1 cellular context compared by ENCODE assay signal in genomic region chr10:72354356-72355213, GRCh38.
TF ChIP-seq lines count a peak whose summit lies in the region.

DNAJB12 (minus strand) TSS chr10:72354919; CDS start chr10:72354897, 22 bp downstream.

TF ChIP-seq in K562, 482 proteins besides CTCF, POLR2A, EP300 and RAD21 (continued from another document and continues in another):
- TF ChIP-seq ZNF609 (CRISPR knock-in tag; IDR thresholded peaks at IDR 0.05; ENCODE audit: borderline replicate concordance) (peak; percentile 74; the same call in 1 of the 2 replicates), ZNF780A (CRISPR knock-in tag; IDR thresholded peaks at IDR 0.05) (no peak), ZKSCAN3 (CRISPR knock-in tag; IDR thresholded peaks at IDR 0.05) (no peak), NFXL1 (CRISPR knock-in tag; IDR thresholded peaks at IDR 0.05) (no peak), PBX2 (CRISPR knock-in tag; IDR thresholded peaks at IDR 0.05; ENCODE audit: low read depth) (no peak), PBX2 (tag; conservative IDR thresholded peaks at IDR 0.05; ENCODE audit: low read depth) (peak; percentile 4; the same call in 1 of the 2 replicates), SOX6 (IDR thresholded peaks at IDR 0.05) (peak; percentile 81), CHCHD3 (CRISPR knock-in tag; IDR thresholded peaks at IDR 0.05) (no peak; the same call in 1 of the 2 replicates), ZNF436 (CRISPR knock-in tag; IDR thresholded peaks at IDR 0.05) (no peak), ZNF75A (CRISPR knock-in tag; IDR thresholded peaks at IDR 0.05) (no peak), CGGBP1 (CRISPR knock-in tag; IDR thresholded peaks at IDR 0.05) (0 out of 2 replicates have a peak, but pooled peaks have one; percentile 9), ATF1 (CRISPR knock-in tag; IDR thresholded peaks at IDR 0.05) (peak; percentile 89), ATF1 (tag; IDR thresholded peaks at IDR 0.05) (peak; percentile 100), ZNF263 (CRISPR knock-in tag; IDR thresholded peaks at IDR 0.05; ENCODE audit: borderline replicate concordance) (peak; percentile 84; the same call in 1 of the 2 replicates), ZNF12 (CRISPR knock-in tag; IDR thresholded peaks at IDR 0.05) (peak; percentile 70; the same call in 1 of the 2 replicates), NCOA4 (IDR thresholded peaks at IDR 0.05; ENCODE audit: partially characterized antibody) (no peak), ADNP (tag; IDR thresholded peaks at IDR 0.05) (no peak), ILK (tag; IDR thresholded peaks at IDR 0.05; ENCODE audit: borderline replicate concordance, low read depth) (no peak), TFAP4 (CRISPR knock-in tag; IDR thresholded peaks at IDR 0.05; ENCODE audit: borderline replicate concordance) (peak; percentile 96), ZSCAN32 (CRISPR knock-in tag; IDR thresholded peaks at IDR 0.05) (no peak), RBM39 (optimal IDR thresholded peaks at IDR 0.05; ENCODE audit: low read depth, low read length) (no peak), HNRNPL (IDR thresholded peaks at IDR 0.05; ENCODE audit: low read depth, low read length) (no peak), MAZ (CRISPR knock-in tag; conservative IDR thresholded peaks at IDR 0.05 in 1 of 2, IDR thresholded peaks at IDR 0.05 in 1 of 2) (peak; percentile 99), ZNF282 (CRISPR knock-in tag; IDR thresholded peaks at IDR 0.05) (no peak; the same call in 1 of the 2 replicates), TAF1 (IDR thresholded peaks at IDR 0.05; ENCODE audit: control insufficient read depth, extremely low read depth, insufficient read depth, low read length, severe bottlenecking) (peak; percentile 95), ZNF232 (CRISPR knock-in tag; IDR thresholded peaks at IDR 0.05) (0 out of 2 replicates have a peak, but pooled peaks have one; percentile 44), AFF4 (CRISPR knock-in tag; IDR thresholded peaks at IDR 0.05) (peak; percentile 91), PHF20 (IDR thresholded peaks at IDR 0.05; ENCODE audit: partially characterized antibody) (peak; percentile 100), SIN3B (IDR thresholded peaks at IDR 0.05; ENCODE audit: low read depth) (peak; percentile 100), ZNF431 (CRISPR knock-in tag; IDR thresholded peaks at IDR 0.05) (peak; percentile 70; the same call in 1 of the 2 replicates), ZNF76 (CRISPR knock-in tag; IDR thresholded peaks at IDR 0.05; ENCODE audit: borderline replicate concordance) (no peak; the same call in 1 of the 2 replicates), FOXM1 (IDR thresholded peaks at IDR 0.05; ENCODE audit: low read depth) (peak; percentile 72), FOXM1 (CRISPR knock-in tag; IDR thresholded peaks at IDR 0.05; ENCODE audit: low read depth) (no peak), ELK3 (CRISPR knock-in tag; IDR thresholded peaks at IDR 0.05) (no peak), POU5F1 (IDR thresholded peaks at IDR 0.05; ENCODE audit: borderline replicate concordance, low read depth, low read length, partially characterized antibody) (peak; percentile 68), ARID4B (CRISPR knock-in tag; IDR thresholded peaks at IDR 0.05) (peak; percentile 92), HNRNPH1 (optimal IDR thresholded peaks at IDR 0.05; ENCODE audit: low read depth, low read length) (no peak), SLC30A9 (CRISPR knock-in tag; IDR thresholded peaks at IDR 0.05) (no peak), CBX1 (IDR thresholded peaks at IDR 0.05; ENCODE audit: low read depth) (0 out of 2 replicates have a peak, but pooled peaks have one; percentile 62), TEAD2 (tag; IDR thresholded peaks at IDR 0.05) (no peak), MECOM (CRISPR knock-in tag; IDR thresholded peaks at IDR 0.05) (no peak), ARID2 (IDR thresholded peaks at IDR 0.05) (peak; percentile 64; the same call in 1 of the 2 replicates), RFX7 (CRISPR knock-in tag; IDR thresholded peaks at IDR 0.05) (no peak), FOXA3 (CRISPR knock-in tag; conservative IDR thresholded peaks at IDR 0.05 in 1 of 2, IDR thresholded peaks at IDR 0.05 in 1 of 2) (peak; percentile 46 to 89), TAL1 (IDR thresholded peaks at IDR 0.05) (0 out of 2 replicates have a peak, but pooled peaks have one; percentile 15), VEZF1 (CRISPR knock-in tag; IDR thresholded peaks at IDR 0.05) (peak; percentile 100), ZNF57 (CRISPR knock-in tag; IDR thresholded peaks at IDR 0.05) (no peak), EWSR1 (IDR thresholded peaks at IDR 0.05; ENCODE audit: borderline replicate concordance, low read depth, partially characterized antibody) (no peak)
